In genomic region chr7:155700847-155701246, GRCh38 we compare ENCODE assay signal across 24 cellular contexts. TPM values are rescaled to one million over a fixed set of nuclear protein-coding genes. Genes with fewer than 3 reads are reported as not detected.
DNase-seq lines count a peak whose midpoint lies in the region; ATAC-seq, FAIRE-seq and TF ChIP-seq lines count a peak whose summit lies in the region.
"Had no signal": no experiment of that assay in that cellular context is flagged by ENCODE, and none has a peak within 500 bp of the region (broad histone marks: within the 10 kb centered on the region; RNA-seq: fewer than 3 reads in every experiment).

No MANE protein-coding gene starts in this region.

- no peaks in the 10 kb centered on the region for H3F3A ChIP-seq in GM23338 (replicated peaks; ENCODE audit: low read depth)

- H2AFZ ChIP-seq in GM23338 = no peak overlapping the region
- H2AFZ ChIP-seq: GM23248 had no signal

- no peak for TF ChIP-seq POLR2A in transverse colon (IDR thresholded peaks at IDR 0.05)
- no peak for TF ChIP-seq POLR2A in vagina (IDR thresholded peaks at IDR 0.05)

- H3K4me1 ChIP-seq in GM23338 (ENCODE audit: insufficient read depth) (no peaks in the 10 kb centered on the region), colonic mucosa (peaks cover 5% of the 10 kb centered on the region), mucosa of descending colon (ENCODE audit: low read depth) (peaks cover 4% of the 10 kb centered on the region), transverse colon (peaks cover 0 to 46% (median 20%) of the 10 kb centered on the region in 4 donors), vagina (peaks cover 7% of the 10 kb centered on the region)
- H3K4me1 ChIP-seq: BE2C had no signal

- H3K4me1 Mint-ChIP-seq in GM23338 (peaks cover 15% of the 10 kb centered on the region), glutamatergic neuron (ENCODE audit: low read depth, unreplicated experiment) (peaks cover 4% of the 10 kb centered on the region)

- ATAC-seq in GM23338 (no peak), mucosa of descending colon (peak; percentile 85)
- ATAC-seq: A549, HCT116 had no signal

- 44 to 58% methylated on average over 6 of the region's 6 CpGs for WGBS in transverse colon (ENCODE audit: low coverage in 1 of 2), 2 donors

- H3K36me3 ChIP-seq in GM23338 (ENCODE audit: insufficient read depth) = peaks cover 21% of the 10 kb centered on the region
- peaks cover 4% of the 10 kb centered on the region for H3K36me3 ChIP-seq in colonic mucosa
- no peaks in the 10 kb centered on the region for H3K36me3 ChIP-seq in mucosa of descending colon (ENCODE audit: low read depth)
- peaks cover 0 to 20% (median 6%) of the 10 kb centered on the region in 4 donors for H3K36me3 ChIP-seq in transverse colon
- H3K36me3 ChIP-seq in vagina = peaks cover 0 to 36% of the 10 kb centered on the region in 2 donors

- H3K27me3 ChIP-seq in GM23338 (ENCODE audit: insufficient read depth) (no peaks in the 10 kb centered on the region), colonic mucosa (no peaks in the 10 kb centered on the region), transverse colon (no peaks in the 10 kb centered on the region), vagina (no peaks in the 10 kb centered on the region)
- H3K27me3 ChIP-seq: BE2C; BLaER1 treated with 17β-estradiol and CSF1 and Interleukin-3, amounts not matched to agents 10 nM and 100 nM had no signal

- no peak for TF ChIP-seq EP300 in transverse colon (IDR thresholded peaks at IDR 0.05; ENCODE audit: low read depth)

- H3K9me3 Mint-ChIP-seq in GM23338 = no peaks in the 10 kb centered on the region
- H3K9me3 Mint-ChIP-seq in glutamatergic neuron (ENCODE audit: unreplicated experiment) = no peaks in the 10 kb centered on the region
- H3K9me3 Mint-ChIP-seq: CD14-positive monocyte; CD4-positive, alpha-beta memory T cell; H9 had no signal

- H3K9me2 ChIP-seq in GM23338 (ENCODE audit: insufficient read depth) = no peaks in the 10 kb centered on the region

- H3K27ac Mint-ChIP-seq in GM23338 (peak overlapping the region; percentile 63; the same call in 1 of the 2 replicates), glutamatergic neuron (ENCODE audit: unreplicated experiment) (no peak overlapping the region)
- H3K27ac Mint-ChIP-seq: H9 had no signal

- H3K4me2 ChIP-seq in GM23338 = no peak overlapping the region
- H3K4me2 ChIP-seq: A549; BLaER1 treated with 17β-estradiol and CSF1 and Interleukin-3, amounts not matched to agents 10 nM and 100 nM had no signal

- peaks cover 62% of the 10 kb centered on the region for H3K79me2 ChIP-seq in GM23338 (replicated peaks; ENCODE audit: insufficient read depth)

- H3K27me3 Mint-ChIP-seq in GM23338 (ENCODE audit: insufficient read depth, low read depth, poor library complexity) = peaks cover 3% of the 10 kb centered on the region
- H3K27me3 Mint-ChIP-seq in glutamatergic neuron (ENCODE audit: unreplicated experiment) = no peaks in the 10 kb centered on the region
- H3K27me3 Mint-ChIP-seq: CD4-positive, alpha-beta memory T cell had no signal

- H3K36me3 Mint-ChIP-seq in GM23338 (ENCODE audit: low read depth) = peaks cover 36% of the 10 kb centered on the region
- peaks cover 3% of the 10 kb centered on the region for H3K36me3 Mint-ChIP-seq in glutamatergic neuron (ENCODE audit: unreplicated experiment)

- in situ Hi-C loops in transverse colon (cut with MboI; ENCODE audit: low pct_ligation_motif_present in 1 of 4, low pct_unique_long_range_greater_than_20kb in 1 of 4, low sequenced_read_pairs in 3 of 4) = no loop called here

- H3K4me3 ChIP-seq in GM23338 = no peak overlapping the region
- no peak overlapping the region for H3K4me3 ChIP-seq in colonic mucosa
- no peak overlapping the region for H3K4me3 ChIP-seq in mucosa of descending colon
- no peak overlapping the region for H3K4me3 ChIP-seq in transverse colon
- H3K4me3 ChIP-seq in vagina = no peak overlapping the region
- H3K4me3 ChIP-seq: A549; BLaER1 treated with 17β-estradiol and CSF1 and Interleukin-3, amounts not matched to agents 10 nM and 100 nM; GM23248 had no signal

- intact Hi-C loops in colonic mucosa (cut with DNase I) = no loop called here
- intact Hi-C loops in mucosa of descending colon (cut with DNase I, micrococcal nuclease) = no loop called here
- intact Hi-C loops in transverse colon (cut with DNase I; ENCODE audit: low total_unique reads) = no loop called here
- intact Hi-C loops in vagina (cut with DNase I) = no loop called here

- H3K4me3 Mint-ChIP-seq in GM23338 (no peak overlapping the region), glutamatergic neuron (ENCODE audit: unreplicated experiment) (no peak overlapping the region)
- H3K4me3 Mint-ChIP-seq: CD14-positive monocyte; CD4-positive, alpha-beta memory T cell; H9 had no signal

- no peak overlapping the region for H3K9ac ChIP-seq in colonic mucosa (ENCODE audit: low read depth in 2 of 2, low read length in 2 of 2)
- H3K9ac ChIP-seq: BLaER1 treated with 17β-estradiol and CSF1 and Interleukin-3, amounts not matched to agents 10 nM and 100 nM; GM23248 had no signal

- H3K9me3 ChIP-seq in colonic mucosa (no peaks in the 10 kb centered on the region), mucosa of descending colon (no peaks in the 10 kb centered on the region), transverse colon (no peaks in the 10 kb centered on the region), vagina (no peaks in the 10 kb centered on the region)
- H3K9me3 ChIP-seq: A549; BE2C; BLaER1 treated with 17β-estradiol and CSF1 and Interleukin-3, amounts not matched to agents 10 nM and 100 nM had no signal

- H4K20me1 ChIP-seq in GM23338 (replicated peaks; ENCODE audit: insufficient read depth) = peaks cover 26% of the 10 kb centered on the region

- TF ChIP-seq CTCF in GM23338 (conservative IDR thresholded peaks at IDR 0.05; ENCODE audit: low read depth in 2 of 2) (no peak), colonic mucosa (IDR thresholded peaks at IDR 0.05) (no peak), mucosa of descending colon (IDR thresholded peaks at IDR 0.05) (no peak), transverse colon (IDR thresholded peaks at IDR 0.05) (peak in 1 of 5 experiments; percentile 13), D721Med (IDR thresholded peaks at IDR 0.05; ENCODE audit: insufficient read depth, missing control alignments) (no peak), glutamatergic neuron (IDR thresholded peaks at IDR 0.05; ENCODE audit: partially characterized antibody, unreplicated experiment) (no peak), vagina (IDR thresholded peaks at IDR 0.05) (no peak)

- no peak for DNase-seq in GM23338 (ENCODE audit: low spot score)
- peak; percentile 43 for DNase-seq in colonic mucosa
- peak in 2 of 3 donors; percentile 67 for DNase-seq in mucosa of descending colon
- DNase-seq in transverse colon = peak; percentile 61
- DNase-seq in D721Med (ENCODE audit: insufficient read length, low spot score) = no peak
- no peak for DNase-seq in glutamatergic neuron
- no peak for DNase-seq in vagina (ENCODE audit: extremely low spot score in 2 of 2)
- DNase-seq: 8988T; ACHN; AML-193; BE2C; Calu3; CD4-positive, alpha-beta memory T cell; COR-L47; DMS153; DND-41; GM23248; H9 had no signal

- H3K27ac ChIP-seq in GM23338 (ENCODE audit: low read depth) (no peak overlapping the region), colonic mucosa (no peak overlapping the region), transverse colon (peak overlapping the region in 1 of 4 donors; percentile 27), vagina (no peak overlapping the region)
- H3K27ac ChIP-seq: A549; BLaER1 treated with 17β-estradiol and CSF1 and Interleukin-3, amounts not matched to agents 10 nM and 100 nM; GM23248 had no signal

- FAIRE-seq in D721Med (lab: Jason Lieb, UNC) = no peak
- FAIRE-seq: A549, G401.6, GM12892 had no signal

RNA-seq across cellular contexts. Expression of gene RBM33, which starts 56.4 kb away (rescaled TPM):
- 26.1 and 47.7 TPM in 2 replicates for total RNA-seq in GM23338 (2014; rRNA removed; shearing (Covaris generic))
- polyA plus RNA-seq in GM23338 (2016; fragmentation: Nextera tagmentation; extraction: Ambion mirVana) = 88.5 and 94.7 TPM in 2 replicates
- total RNA-seq in colonic mucosa (10 to 100 TPM; 56.9 to 60.2 TPM), mucosa of descending colon (10 to 100 TPM; 59.9 to 75.8 (median 69.8) TPM), transverse colon (100 to 1,000 TPM in 2 of 4 donors, 10 to 100 TPM in 2; 62.8 to 129 (median 92.8) TPM), glutamatergic neuron (ENCODE audit: unreplicated experiment) (67.5 TPM), vagina (63.8 TPM)

Comparison
In these comparisons a context has a peak if more than half of its experiments do, and no peak if none do; other contexts are left out.
1. DNase-seq: peak in colonic mucosa (single experiment), mucosa of descending colon (2 of 3) and transverse colon (single experiment); none in GM23338 (single experiment), D721Med (single experiment), glutamatergic neuron (single experiment) and vagina (0 of 2).